In genomic region chr15:59292393-59292792, GRCh38 we compare ENCODE assay signal across 10 cellular contexts.
A peak's percentile ranks its signal among the peaks of the same experiment; 100 is the strongest.
DNase-seq lines count a peak whose midpoint lies in the region; ATAC-seq and TF ChIP-seq lines count a peak whose summit lies in the region.
"Had no signal": no experiment of that assay in that cellular context is flagged by ENCODE, and none has a peak within 500 bp of the region (broad histone marks: within the 10 kb centered on the region; RNA-seq: fewer than 3 reads in every experiment).

No MANE protein-coding gene starts in this region.

- no peak for TF ChIP-seq POLR2A in HCT116 (IDR thresholded peaks at IDR 0.05; ENCODE audit: borderline replicate concordance, extremely low read depth, insufficient read depth, insufficient read length)

- no peak overlapping the region for H2AFZ ChIP-seq in HCT116 (ENCODE audit: low read depth, low read length, poor library complexity, severe bottlenecking)

- CTCF ChIA-PET in HCT116 (lab: Charles Lee): no interaction called here

- no peaks in the 10 kb centered on the region for H3K36me3 ChIP-seq in HCT116 (ENCODE audit: control insufficient read depth in 1 of 2, insufficient read depth in 2 of 2, low read length in 2 of 2)
- H3K36me3 ChIP-seq in iPS-18a (ENCODE audit: control insufficient read depth, low read depth, low read length): no peaks in the 10 kb centered on the region

- DNase-seq in HCT116 (ENCODE audit: low read depth, low spot score): no peak
- DNase-seq in astrocyte of the hippocampus (ENCODE audit: low read depth, low spot score): peak; percentile 82
- peak; percentile 72 for DNase-seq in renal cortical epithelial cell (ENCODE audit: low read depth)
- no peak for DNase-seq in DMS53 (lab: John Stamatoyannopoulos, UW)
- DNase-seq in GM19240 (ENCODE audit: insufficient read length, low spot score): no peak
- DNase-seq: activated T-cell treated with anti-CD3 and anti-CD28 coated beads, Interleukin-2, amount 50 U/mL, for 4 hours; NCI-H510A had no signal

- no peaks in the 10 kb centered on the region for H3K9me2 ChIP-seq in HCT116 (ENCODE audit: insufficient read depth)

- TF ChIP-seq CTCF in HCT116 (IDR thresholded peaks at IDR 0.05 in 2 of 3, conservative IDR thresholded peaks at IDR 0.05 in 1 of 3; ENCODE audit: borderline replicate concordance in 1 of 3, insufficient read depth in 1 of 3, low read depth in 2 of 3, low read length in 2 of 3): no peak

- H3K4me2 ChIP-seq in HCT116 (ENCODE audit: low read length): peak overlapping the region; percentile 7

- H3K9me3 ChIP-seq in HCT116 (ENCODE audit: control insufficient read depth in 1 of 2, insufficient read depth in 1 of 2, low read depth in 1 of 2, low read length in 2 of 2) (no peaks in the 10 kb centered on the region), iPS-18a (ENCODE audit: control insufficient read depth, low read depth, low read length) (no peaks in the 10 kb centered on the region)

- no peaks in the 10 kb centered on the region for H3K27me3 ChIP-seq in HCT116 (ENCODE audit: insufficient read depth, low read length)
- H3K27me3 ChIP-seq in iPS-18a (ENCODE audit: control insufficient read depth, insufficient read depth, low read length): no peaks in the 10 kb centered on the region

- intact Hi-C loops in HCT116 (cut with micrococcal nuclease): no loop called here

- 0 out of 2 replicates have a peak overlapping the region, but pooled peaks have one; percentile 4 for H3K9ac ChIP-seq in HCT116 (ENCODE audit: low read length)
- H3K9ac ChIP-seq in iPS-18a (ENCODE audit: low read length): peak overlapping the region; percentile 10

- H3K4me3 ChIP-seq in HCT116 (replicated peaks in 1 of 2; ENCODE audit: low read depth in 1 of 2, low read length in 2 of 2): no peak overlapping the region
- H3K4me3 ChIP-seq in iPS-18a (ENCODE audit: low read length): no peak overlapping the region

- RAD21 ChIA-PET in HCT116 (lab: Charles Lee; ENCODE audit: low non-redundant PET in 1 of 2, low total read pairs in 2 of 2, uncharacterized antibody in 2 of 2, unreplicated experiment in 2 of 2): no interaction called here

- H4K20me1 ChIP-seq in HCT116 (ENCODE audit: insufficient read depth): no peaks in the 10 kb centered on the region

- H3K27ac ChIP-seq in HCT116 (ENCODE audit: low read depth, low read length) (no peak overlapping the region), iPS-18a (ENCODE audit: low read length) (peak overlapping the region; percentile 7)

- BruUV-seq in HCT116 (replicated peaks; lab: Mats Ljungman, UMichigan): no TSS peak

- H3K4me1 ChIP-seq in HCT116 (ENCODE audit: control insufficient read depth in 1 of 2, insufficient read depth in 2 of 2, low read length in 2 of 2): peaks cover 37 to 77% of the 10 kb centered on the region in 2 experiments
- peaks cover 30% of the 10 kb centered on the region for H3K4me1 ChIP-seq in iPS-18a (ENCODE audit: control insufficient read depth, low read depth, low read length)

- ATAC-seq in HCT116: no peak
- no peak for ATAC-seq in HG03460 (IDR thresholded peaks at IDR 0.05; ENCODE audit: unreplicated experiment)
- no peak for ATAC-seq in GM19397 (IDR thresholded peaks at IDR 0.05; ENCODE audit: unreplicated experiment)
- ATAC-seq: activated T-cell treated with anti-CD3 and anti-CD28 coated beads, Interleukin-2, amount 50 U/mL, for 4 hours had no signal

- H3K79me2 ChIP-seq in HCT116 (ENCODE audit: insufficient read depth, low read length): peaks cover 62% of the 10 kb centered on the region; the same call in 1 of the 2 replicates

- no peak for TF ChIP-seq RAD21 in HCT116 (IDR thresholded peaks at IDR 0.05; ENCODE audit: low read depth)

- POLR2A ChIA-PET in HCT116 (lab: Charles Lee): no interaction called here

TF ChIP-seq in HCT116, 20 proteins besides CTCF, POLR2A, EP300 and RAD21:
- TF ChIP-seq, protein P1, sequence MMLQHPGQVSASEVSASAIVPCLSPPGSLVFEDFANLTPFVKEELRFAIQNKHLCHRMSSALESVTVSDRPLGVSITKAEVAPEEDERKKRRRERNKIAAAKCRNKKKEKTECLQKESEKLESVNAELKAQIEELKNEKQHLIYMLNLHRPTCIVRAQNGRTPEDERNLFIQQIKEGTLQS (IDR thresholded peaks at IDR 0.05): no peak
- TF ChIP-seq ZFX (IDR thresholded peaks at IDR 0.05) (no peak), CEBPB (IDR thresholded peaks at IDR 0.05; ENCODE audit: low read depth) (no peak), TCF7L2 (IDR thresholded peaks at IDR 0.05; ENCODE audit: borderline replicate concordance, extremely low read depth, insufficient read depth, insufficient read length) (no peak), EZH2phosphoT487 (IDR thresholded peaks at IDR 0.05; ENCODE audit: borderline replicate concordance) (no peak), EGR1 (IDR thresholded peaks at IDR 0.05; ENCODE audit: low read depth) (no peak), ZNF274 (IDR thresholded peaks at IDR 0.05; ENCODE audit: low read depth, low read length) (no peak), ELF1 (IDR thresholded peaks at IDR 0.05; ENCODE audit: borderline replicate concordance, low read depth) (no peak), CBX3 (IDR thresholded peaks at IDR 0.05; ENCODE audit: low read depth) (no peak)

Comparison
In these comparisons a context has a peak if more than half of its experiments do, and no peak if none do; other contexts are left out.
1. DNase-seq: peak in astrocyte of the hippocampus (single experiment) and renal cortical epithelial cell (single experiment); none in HCT116 (single experiment), DMS53 (single experiment) and GM19240 (single experiment).